ENCODE assay signal across 23 cellular contexts in genomic region chr2:53884883-53885282, GRCh38.
DNase-seq lines count a peak whose midpoint lies in the region; ATAC-seq, FAIRE-seq and TF ChIP-seq lines count a peak whose summit lies in the region.
"Had no signal": no experiment of that assay in that cellular context is flagged by ENCODE, and none has a peak within 500 bp of the region (broad histone marks: within the 10 kb centered on the region; RNA-seq: fewer than 3 reads in every experiment).

No MANE protein-coding gene starts in this region.

- peak overlapping the region; percentile 55 for H3K27ac Mint-ChIP-seq in activated naive CD8-positive, alpha-beta T cell
- H3K27ac Mint-ChIP-seq: B cell; CD8-positive, alpha-beta T cell had no signal

- no peak for DNase-seq in activated CD4-positive, CD25-positive, alpha-beta regulatory T cell treated with anti-CD3 and anti-CD28 coated beads, Interleukin-2, amount 50 U/mL, for 72 hours
- DNase-seq in D721Med (ENCODE audit: insufficient read length, low spot score) (no peak), T-helper 9 cell (no peak)
- no peak for DNase-seq in stimulated activated naive CD8-positive, alpha-beta T cell treated with anti-CD3 and anti-CD28 coated beads, Interleukin-15, Interleukin-2, amounts not matched to agents 100 U/mL and 50 U/mL, for 24 hours
- DNase-seq: CD8-positive, alpha-beta T cell; DMS79 treated with DMSO at 0.1 percent for 48 hours; GF-D8; HCEC 1CT; NCI-H1048; NCI-H1417; NCI-H1694; NCI-H2029 treated with DMSO at 0.1 percent for 48 hours; NCI-H446 treated with DMSO at 0.1 percent for 48 hours; NCI-H526 treated with DMSO at 0.1 percent for 48 hours; SHP77 had no signal

- TF ChIP-seq CTCF in D721Med (IDR thresholded peaks at IDR 0.05; ENCODE audit: insufficient read depth, missing control alignments): no peak

- FAIRE-seq in D721Med (lab: Jason Lieb, UNC): peak; percentile 66
- FAIRE-seq: GM12891, H1 had no signal

- peak; percentile 48 to 66 for ATAC-seq in activated CD4-positive, CD25-positive, alpha-beta regulatory T cell treated with anti-CD3 and anti-CD28 coated beads, Interleukin-2, amount 50 U/mL, for 24 hours
- peak; percentile 62 for ATAC-seq in stimulated activated naive CD8-positive, alpha-beta T cell treated with anti-CD3 and anti-CD28 coated beads, Interleukin-15, Interleukin-2, amounts not matched to agents 100 U/mL and 50 U/mL, for 24 hours
- ATAC-seq in HG03469 (IDR thresholded peaks at IDR 0.05; ENCODE audit: unreplicated experiment): no peak
- ATAC-seq: CD8-positive, alpha-beta T cell; Panc1 had no signal

- H3K4me1 Mint-ChIP-seq in activated naive CD8-positive, alpha-beta T cell (ENCODE audit: low read depth): peaks cover 16% of the 10 kb centered on the region
- H3K4me1 Mint-ChIP-seq: B cell had no signal

- no peak overlapping the region for H3K4me3 Mint-ChIP-seq in activated naive CD8-positive, alpha-beta T cell
- H3K4me3 Mint-ChIP-seq: B cell; CD8-positive, alpha-beta T cell; IgD-negative memory B cell had no signal

- no peaks in the 10 kb centered on the region for H3K9me3 Mint-ChIP-seq in activated naive CD8-positive, alpha-beta T cell (ENCODE audit: low read depth)
- H3K9me3 Mint-ChIP-seq: CD8-positive, alpha-beta T cell; IgD-negative memory B cell had no signal

- H3K27me3 Mint-ChIP-seq in activated naive CD8-positive, alpha-beta T cell: no peaks in the 10 kb centered on the region
- H3K27me3 Mint-ChIP-seq: B cell, IgD-negative memory B cell had no signal

- peaks cover 22% of the 10 kb centered on the region for H3K36me3 Mint-ChIP-seq in activated naive CD8-positive, alpha-beta T cell
